ENCODE assay signal across 12 cellular contexts in the genomic region with DNA sequence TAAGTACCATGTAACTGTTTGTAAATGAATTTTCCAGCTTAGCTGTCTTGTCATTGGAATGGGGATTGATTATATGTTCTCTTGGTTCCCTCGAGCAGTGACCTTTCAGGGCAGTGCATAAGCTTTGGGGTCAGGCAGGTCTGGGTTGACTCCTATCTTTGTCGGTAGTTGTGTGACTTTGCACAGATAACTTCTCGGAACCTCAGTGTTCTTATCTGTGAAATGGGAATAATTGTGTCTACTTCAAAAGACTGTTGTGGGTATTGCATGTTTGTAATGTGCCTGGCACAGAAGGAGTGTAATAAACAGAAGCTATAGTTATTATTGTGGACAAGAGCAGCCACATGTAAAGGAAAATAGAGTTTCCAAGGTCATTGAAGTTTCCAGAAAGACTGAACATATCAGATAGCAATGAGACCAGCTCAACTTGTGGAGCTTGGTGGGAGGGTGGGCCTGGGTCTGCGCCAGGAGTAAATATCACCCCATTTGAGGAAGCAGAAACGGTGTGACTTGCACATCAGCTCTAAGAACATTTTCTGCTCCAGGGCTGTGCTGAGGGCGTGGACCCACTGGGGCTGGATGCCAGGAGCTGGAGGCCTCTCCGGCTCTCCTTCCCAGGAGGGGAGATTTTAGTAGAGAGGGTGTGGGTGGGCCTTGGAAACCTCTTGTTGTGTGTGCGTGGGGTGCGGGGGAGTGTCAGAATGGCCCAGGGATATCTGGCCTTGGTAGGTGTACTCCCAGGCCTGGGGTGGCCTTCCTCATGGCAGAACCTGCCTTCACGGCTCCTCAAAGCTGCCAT. TPM values are rescaled to one million over a fixed set of nuclear protein-coding genes. Genes with fewer than 3 reads are reported as not detected.
DNase-seq lines count a peak whose midpoint lies in the region; ATAC-seq and TF ChIP-seq lines count a peak whose summit lies in the region.
"Had no signal": no experiment of that assay in that cellular context is flagged by ENCODE, and none has a peak within 500 bp of the region (broad histone marks: within the 10 kb centered on the region; RNA-seq: fewer than 3 reads in every experiment).

No MANE protein-coding gene starts in this region.

- no peaks in the 10 kb centered on the region for H3K27me3 ChIP-seq in esophagus squamous epithelium
- H3K27me3 ChIP-seq in vagina: no peaks in the 10 kb centered on the region

- no peaks in the 10 kb centered on the region for H3K36me3 Mint-ChIP-seq in nephron (ENCODE audit: low read depth)
- H3K36me3 Mint-ChIP-seq: memory B cell had no signal

- peak overlapping the region; percentile 59 to 85 (median 67) for H3K27ac Mint-ChIP-seq in nephron
- H3K27ac Mint-ChIP-seq: memory B cell had no signal

- H3K36me3 ChIP-seq in esophagus squamous epithelium (no peaks in the 10 kb centered on the region), vagina (no peaks in the 10 kb centered on the region)

- H3K9me3 ChIP-seq in esophagus squamous epithelium: no peaks in the 10 kb centered on the region
- H3K9me3 ChIP-seq in vagina: no peaks in the 10 kb centered on the region

- H3K9me3 Mint-ChIP-seq in nephron: no peaks in the 10 kb centered on the region
- H3K9me3 Mint-ChIP-seq: memory B cell had no signal

- peaks cover 25 to 78% (median 52%) of the 10 kb centered on the region in 3 donors for H3K4me1 ChIP-seq in esophagus squamous epithelium
- H3K4me1 ChIP-seq in vagina: peaks cover 33% of the 10 kb centered on the region

- no peak for TF ChIP-seq POLR2A in esophagus squamous epithelium (IDR thresholded peaks at IDR 0.05)
- TF ChIP-seq POLR2A in vagina (IDR thresholded peaks at IDR 0.05): no peak

- peaks cover 3% of the 10 kb centered on the region for H3K27me3 Mint-ChIP-seq in nephron (ENCODE audit: low read depth)

- no peak for ATAC-seq in GM21381 (IDR thresholded peaks at IDR 0.05; ENCODE audit: unreplicated experiment)

- intact Hi-C loops in esophagus squamous epithelium (cut with DNase I) (loop anchor here (5.0 to 10.0 kb wide), 2 partner anchors 54 to 166 kb away; no protein-coding TSS in a partner anchor), vagina (cut with DNase I) (no loop called here)

- WGBS in esophagus squamous epithelium, 2 donors: 53 to 67% methylated on average over 5 to 7 of the region's 10 CpGs

- peak; percentile 54 for DNase-seq in SIG-M5 treated with dmso at 0.1 percent for 504 hours (lab: John Stamatoyannopoulos, UW; ENCODE audit: unreplicated experiment)
- no peak for DNase-seq in SIG-M5 (lab: John Stamatoyannopoulos, UW)
- no peak for DNase-seq in esophagus squamous epithelium (lab: John Stamatoyannopoulos, UW)
- no peak for DNase-seq in vagina (ENCODE audit: extremely low spot score in 2 of 2)
- no peak for DNase-seq in NCI-H146 treated with DMSO at 0.1 percent for 48 hours (lab: John Stamatoyannopoulos, UW; ENCODE audit: unreplicated experiment)
- DNase-seq in NCI-H1694 treated with DMSO at 0.1 percent for 48 hours (lab: John Stamatoyannopoulos, UW): no peak
- DNase-seq: 8988T, NCI-H446, T-helper 1 cell had no signal

- H3K4me3 ChIP-seq in esophagus squamous epithelium (peak overlapping the region in 1 of 4 donors; percentile 29), vagina (peak overlapping the region in 1 of 2 donors; percentile 5)

- no peak overlapping the region for H3K4me3 Mint-ChIP-seq in nephron
- H3K4me3 Mint-ChIP-seq: memory B cell had no signal

- H3K27ac ChIP-seq in esophagus squamous epithelium (peak overlapping the region; percentile 88 to 99 (median 93)), vagina (peak overlapping the region; percentile 38)

- H3K4me1 Mint-ChIP-seq in nephron: peaks cover 43% of the 10 kb centered on the region

- no peak for TF ChIP-seq CTCF in esophagus squamous epithelium (IDR thresholded peaks at IDR 0.05)
- TF ChIP-seq CTCF in nephron (IDR thresholded peaks at IDR 0.05; ENCODE audit: unreplicated experiment in 3 of 3): no peak
- no peak for TF ChIP-seq CTCF in vagina (IDR thresholded peaks at IDR 0.05)

RNA-seq across cellular contexts. Expression of a gene that starts 19.8 kb away (rescaled TPM):
- 100 to 1,000 TPM in 1 of 4 donors, 10 to 100 TPM in 3; 62.2 to 181 (median 88.6) TPM for total RNA-seq in esophagus squamous epithelium
- total RNA-seq in vagina: 884 TPM
